Comparison of ENCODE assay signal across 23 cellular contexts in genomic region chr10:111933937-111934336, GRCh38.
"Had no signal": no experiment of that assay in that cellular context is flagged by ENCODE, and none has a peak within 500 bp of the region (broad histone marks: within the 10 kb centered on the region; RNA-seq: fewer than 3 reads in every experiment).

No MANE protein-coding gene starts in this region.

- H3K9me3 Mint-ChIP-seq: activated CD8-positive, alpha-beta T cell treated with anti-CD3 and anti-CD28 coated beads for 36 hours; activated naive CD4-positive, alpha-beta T cell treated with anti-CD3 and anti-CD28 coated beads, Interleukin-2, amount 50 U/mL, for 24 hours had no signal

- ATAC-seq: activated CD8-positive, alpha-beta T cell treated with anti-CD3 and anti-CD28 coated beads for 36 hours; left colon; lower lobe of right lung had no signal

- H3K27ac Mint-ChIP-seq: activated B cell treated with CpG ODN at 0.5 μM for 24 hours; activated CD8-positive, alpha-beta T cell treated with anti-CD3 and anti-CD28 coated beads for 36 hours; activated naive CD4-positive, alpha-beta T cell treated with anti-CD3 and anti-CD28 coated beads, Interleukin-2, amount 50 U/mL, for 24 hours; naive B cell had no signal

- H3K27me3 Mint-ChIP-seq: activated B cell treated with CpG ODN at 0.5 μM for 24 hours; activated naive CD4-positive, alpha-beta T cell treated with anti-CD3 and anti-CD28 coated beads, Interleukin-2, amount 50 U/mL, for 24 hours; naive B cell had no signal

- H3K27me3 ChIP-seq: neutrophil, stomach had no signal

- H3K36me3 Mint-ChIP-seq: activated naive CD4-positive, alpha-beta T cell treated with anti-CD3 and anti-CD28 coated beads, Interleukin-2, amount 50 U/mL, for 24 hours; naive B cell had no signal

- H3K27ac ChIP-seq: coronary artery, lower lobe of right lung, neutrophil, parathyroid adenoma, stomach, thoracic aorta had no signal

- H3K4me1 ChIP-seq: lower lobe of right lung, parathyroid adenoma, stomach had no signal

- H2AFZ ChIP-seq: parathyroid adenoma had no signal

- FAIRE-seq: endothelial cell of umbilical vein, islet of Langerhans, urothelium cell line had no signal

- H3K9me3 ChIP-seq: lower lobe of right lung, neutrophil, thoracic aorta had no signal

- DNase-seq: activated B cell treated with CpG ODN at 0.5 μM for 24 hours; activated CD4-positive, alpha-beta T cell treated with anti-CD3 and anti-CD28 coated beads for 48 hours; activated CD8-positive, alpha-beta T cell treated with anti-CD3 and anti-CD28 coated beads for 36 hours; activated effector memory CD4-positive, alpha-beta T cell treated with anti-CD3 and anti-CD28 coated beads, Interleukin-2, amount 50 U/mL, for 16 hours; activated T-cell treated with anti-CD3 and anti-CD28 coated beads, Interleukin-2, amount 50 U/mL, for 48 hours; central memory CD4-positive, alpha-beta T cell; foreskin melanocyte; head of caudate nucleus; left colon; lower lobe of right lung; naive B cell; stimulated activated CD4-positive, alpha-beta T cell treated with anti-CD3 and anti-CD28 coated beads, Interleukin-12 subunit alpha, Interleukin-12 subunit beta, amount 100 ng/mL, for 4 hours; stimulated activated CD4-positive, alpha-beta T cell treated with anti-CD3 and anti-CD28 coated beads, Interleukin-2, amount 100 ng/mL, for 24 hours; stomach; T-helper 2 cell had no signal

- H3K4me3 Mint-ChIP-seq: activated B cell treated with CpG ODN at 0.5 μM for 24 hours; activated CD8-positive, alpha-beta T cell treated with anti-CD3 and anti-CD28 coated beads for 36 hours; activated naive CD4-positive, alpha-beta T cell treated with anti-CD3 and anti-CD28 coated beads, Interleukin-2, amount 50 U/mL, for 24 hours; naive B cell had no signal

- H3K4me1 Mint-ChIP-seq: activated B cell treated with CpG ODN at 0.5 μM for 24 hours; activated naive CD4-positive, alpha-beta T cell treated with anti-CD3 and anti-CD28 coated beads, Interleukin-2, amount 50 U/mL, for 24 hours; naive B cell had no signal

- H3K36me3 ChIP-seq: lower lobe of right lung, neutrophil, stomach, thoracic aorta had no signal

- H3K4me3 ChIP-seq: coronary artery, lower lobe of right lung, stomach, thoracic aorta had no signal

- H3K9ac ChIP-seq: parathyroid adenoma had no signal

- H3K79me2 ChIP-seq: parathyroid adenoma had no signal
